14 cellular contexts compared by ENCODE assay signal in the genomic region with DNA sequence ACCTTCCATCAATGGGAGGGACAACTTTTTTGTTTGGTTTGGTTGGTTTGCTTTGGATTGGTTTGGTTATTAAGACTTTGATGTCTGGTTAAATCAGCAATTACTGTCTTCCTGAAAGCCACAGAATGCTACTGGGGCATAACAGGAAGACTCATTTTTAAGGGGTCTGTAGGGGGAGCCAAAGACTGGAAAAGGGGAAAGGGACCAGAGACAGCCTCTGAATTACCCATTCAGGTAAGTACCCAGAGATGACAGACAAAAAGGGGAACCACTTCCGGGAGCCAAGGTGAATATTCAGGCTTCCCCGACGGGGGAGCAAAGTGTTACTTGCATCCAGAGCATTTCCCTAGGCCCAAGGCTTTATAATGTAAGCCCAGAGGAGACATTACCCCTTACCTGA. TPM values are rescaled to one million over a fixed set of nuclear protein-coding genes. Genes with fewer than 3 reads are reported as not detected.
A peak's percentile ranks its signal among the peaks of the same experiment; 100 is the strongest.
DNase-seq lines count a peak whose midpoint lies in the region; ATAC-seq and TF ChIP-seq lines count a peak whose summit lies in the region.
"Had no signal": no experiment of that assay in that cellular context is flagged by ENCODE, and none has a peak within 500 bp of the region (broad histone marks: within the 10 kb centered on the region; RNA-seq: fewer than 3 reads in every experiment).

No MANE protein-coding gene starts in this region.

- H3K9me3 Mint-ChIP-seq in chondrocyte (ENCODE audit: low read depth) (no peaks in the 10 kb centered on the region), type B pancreatic cell (no peaks in the 10 kb centered on the region)
- H3K9me3 Mint-ChIP-seq: activated naive CD4-positive, alpha-beta T cell treated with anti-CD3 and anti-CD28 coated beads, Interleukin-2, amount 50 U/mL, for 24 hours; CD4-positive, alpha-beta T cell had no signal

- no peak overlapping the region for H3K9ac ChIP-seq in Loucy (ENCODE audit: low read depth, low read length, poor library complexity, severe bottlenecking)

- no peaks in the 10 kb centered on the region for H3K36me3 ChIP-seq in left ventricle myocardium inferior
- H3K36me3 ChIP-seq in heart left ventricle = no peaks in the 10 kb centered on the region
- no peaks in the 10 kb centered on the region for H3K36me3 ChIP-seq in Loucy (ENCODE audit: insufficient read depth, low read length)
- H3K36me3 ChIP-seq: SJCRH30 had no signal

- peaks cover 6% of the 10 kb centered on the region for H3K4me1 Mint-ChIP-seq in chondrocyte (ENCODE audit: low read depth)
- no peaks in the 10 kb centered on the region for H3K4me1 Mint-ChIP-seq in type B pancreatic cell (ENCODE audit: unreplicated experiment)
- H3K4me1 Mint-ChIP-seq in T-helper 17 cell = no peaks in the 10 kb centered on the region

- no peaks in the 10 kb centered on the region for H3K9me2 ChIP-seq in Loucy (replicated peaks; ENCODE audit: low read depth, low read length)

- H3K4me1 ChIP-seq in left ventricle myocardium inferior (peaks cover 5% of the 10 kb centered on the region), heart left ventricle (peaks cover 0 to 5% (median 0%) of the 10 kb centered on the region in 12 donors), Loucy (ENCODE audit: insufficient read depth, low read length, poor library complexity, severe bottlenecking) (no peaks in the 10 kb centered on the region)
- H3K4me1 ChIP-seq: psoas muscle, SJCRH30 had no signal

- H3K9me3 ChIP-seq in left ventricle myocardium inferior (replicated peaks) (peaks cover 9% of the 10 kb centered on the region), heart left ventricle (peaks cover 0 to 16% (median 6%) of the 10 kb centered on the region in 12 donors), Loucy (ENCODE audit: insufficient read depth, low read depth, low read length) (peaks cover 4% of the 10 kb centered on the region; the same call in 1 of the 2 replicates), T-helper 17 cell (ENCODE audit: control insufficient read depth, low read length, poor library complexity, severe bottlenecking) (no peaks in the 10 kb centered on the region)
- H3K9me3 ChIP-seq: psoas muscle had no signal

- TF ChIP-seq POLR2A in heart left ventricle (IDR thresholded peaks at IDR 0.05) = no peak

- H3K27me3 Mint-ChIP-seq in chondrocyte (ENCODE audit: low read depth) = no peaks in the 10 kb centered on the region
- peaks cover 15% of the 10 kb centered on the region for H3K27me3 Mint-ChIP-seq in type B pancreatic cell
- H3K27me3 Mint-ChIP-seq in T-helper 17 cell = peaks cover 12% of the 10 kb centered on the region
- H3K27me3 Mint-ChIP-seq: activated naive CD4-positive, alpha-beta T cell treated with anti-CD3 and anti-CD28 coated beads, Interleukin-2, amount 50 U/mL, for 24 hours; IgD-negative memory B cell had no signal

- WGBS in heart left ventricle, 4 donors = 63 to 79% (median 70%) methylated on average over 3 of the region's 3 CpGs

- DNase-seq in left ventricle myocardium inferior (no peak), heart left ventricle (no peak), chondrocyte (ENCODE audit: low spot score) (no peak), type B pancreatic cell (ENCODE audit: extremely low spot score, unreplicated experiment) (no peak), HK-2 (ENCODE audit: unreplicated experiment) (no peak), T-helper 17 cell (no peak)
- DNase-seq: CD4-positive, alpha-beta T cell; hypothalamus; psoas muscle had no signal

- peak; percentile 3 for TF ChIP-seq CTCF in left ventricle myocardium inferior (IDR thresholded peaks at IDR 0.05; ENCODE audit: borderline replicate concordance)
- peak in 3 of 12 donors; percentile 6 to 20 (median 17) for TF ChIP-seq CTCF in heart left ventricle (IDR thresholded peaks at IDR 0.05)
- peak; percentile 55 for TF ChIP-seq CTCF in Loucy (conservative IDR thresholded peaks at IDR 0.05; ENCODE audit: low read length)
- TF ChIP-seq CTCF in chondrocyte (IDR thresholded peaks at IDR 0.05) = peak; percentile 71
- TF ChIP-seq CTCF in type B pancreatic cell (conservative IDR thresholded peaks at IDR 0.05) = peak; percentile 59

- no peaks in the 10 kb centered on the region for H3F3A ChIP-seq in Loucy (ENCODE audit: low read depth)

- H3K4me3 Mint-ChIP-seq in chondrocyte (ENCODE audit: unreplicated experiment) (no peak overlapping the region), type B pancreatic cell (no peak overlapping the region), T-helper 17 cell (no peak overlapping the region)
- H3K4me3 Mint-ChIP-seq: activated naive CD4-positive, alpha-beta T cell treated with anti-CD3 and anti-CD28 coated beads, Interleukin-2, amount 50 U/mL, for 24 hours; CD4-positive, alpha-beta T cell; IgD-negative memory B cell had no signal

- H3K36me3 Mint-ChIP-seq in chondrocyte (ENCODE audit: low read depth) = no peaks in the 10 kb centered on the region
- no peaks in the 10 kb centered on the region for H3K36me3 Mint-ChIP-seq in type B pancreatic cell
- peaks cover 2% of the 10 kb centered on the region for H3K36me3 Mint-ChIP-seq in T-helper 17 cell (ENCODE audit: low read depth)
- H3K36me3 Mint-ChIP-seq: IgD-negative memory B cell had no signal

- intact Hi-C loops in left ventricle myocardium inferior (cut with micrococcal nuclease) = no loop called here
- intact Hi-C loops in heart left ventricle (cut with DNase I) = loop anchor here in 4 of 10 donors (5.0 to 10.0 kb wide), 3 partner anchors 76 to 293 kb away; a partner anchor contains a TSS

- no peak overlapping the region for H3K4me2 ChIP-seq in Loucy (ENCODE audit: low read depth, low read length, poor library complexity, severe bottlenecking)

- H3K27ac ChIP-seq in left ventricle myocardium inferior (replicated peaks) = no peak overlapping the region
- H3K27ac ChIP-seq in heart left ventricle = no peak overlapping the region
- H3K27ac ChIP-seq: psoas muscle, SJCRH30 had no signal

- no peak overlapping the region for H2AFZ ChIP-seq in Loucy (ENCODE audit: low read length)

- H3K4me3 ChIP-seq in left ventricle myocardium inferior = no peak overlapping the region
- no peak overlapping the region for H3K4me3 ChIP-seq in heart left ventricle
- H3K4me3 ChIP-seq in Loucy (ENCODE audit: low read length, poor library complexity, severe bottlenecking) = no peak overlapping the region
- H3K4me3 ChIP-seq: psoas muscle, SJCRH30 had no signal

- H4K20me1 ChIP-seq in Loucy (ENCODE audit: insufficient read depth, low read length, poor library complexity, severe bottlenecking) = no peaks in the 10 kb centered on the region

- H3K79me2 ChIP-seq in Loucy (ENCODE audit: insufficient read depth, low read length) = no peaks in the 10 kb centered on the region

- no peaks in the 10 kb centered on the region for H3K27me3 ChIP-seq in left ventricle myocardium inferior (ENCODE audit: low read depth)
- H3K27me3 ChIP-seq in heart left ventricle = no peaks in the 10 kb centered on the region
- no peaks in the 10 kb centered on the region for H3K27me3 ChIP-seq in Loucy (ENCODE audit: insufficient read depth, low read length, poor library complexity, severe bottlenecking)
- H3K27me3 ChIP-seq: SJCRH30 had no signal

- ATAC-seq in heart left ventricle (no peak), GM19452 (IDR thresholded peaks at IDR 0.05; ENCODE audit: unreplicated experiment) (no peak), T-helper 17 cell (no peak)
- ATAC-seq: psoas muscle had no signal

- H3K27ac Mint-ChIP-seq in chondrocyte (ENCODE audit: unreplicated experiment) = no peak overlapping the region
- H3K27ac Mint-ChIP-seq in type B pancreatic cell = no peak overlapping the region
- no peak overlapping the region for H3K27ac Mint-ChIP-seq in T-helper 17 cell
- H3K27ac Mint-ChIP-seq: activated naive CD4-positive, alpha-beta T cell treated with anti-CD3 and anti-CD28 coated beads, Interleukin-2, amount 50 U/mL, for 24 hours; CD4-positive, alpha-beta T cell; IgD-negative memory B cell had no signal

RNA-seq across cellular contexts. Expression of a gene that starts 4.6 kb away (rescaled TPM):
- total RNA-seq in left ventricle myocardium inferior (59.3 TPM), heart left ventricle (10 to 100 TPM; 37.5 to 92.7 (median 48.9) TPM), chondrocyte (14.8 to 15.4 TPM (median 14.8 TPM) in 3 replicates), type B pancreatic cell (ENCODE audit: low replicate concordance) (15.3 and 15.8 TPM in 2 replicates), T-helper 17 cell (10 to 100 TPM; 31.3 to 31.7 TPM)
- polyA plus RNA-seq in heart left ventricle = 10 to 100 TPM; 14.9 to 36.9 TPM

RNA-seq across cellular contexts. Expression of a gene that starts 53.1 kb away (rescaled TPM):
- total RNA-seq in left ventricle myocardium inferior = 2.3 TPM
- total RNA-seq in heart left ventricle = 1 to 10 TPM in 7 of 9 donors, under 1 TPM in 2; 0.75 to 4.1 (median 2.1) TPM
- polyA plus RNA-seq in heart left ventricle = 1 to 10 TPM; 1.4 to 1.5 TPM
- 3.2 to 4.7 TPM (median 4.0 TPM) in 3 replicates for total RNA-seq in chondrocyte
- total RNA-seq in type B pancreatic cell (ENCODE audit: low replicate concordance) = 0.59 and 1.1 TPM in 2 replicates
- total RNA-seq in T-helper 17 cell = under 1 TPM; 0.52 to 0.90 TPM
